Comparison of ENCODE assay signal across 20 cellular contexts in genomic region chr3:184788751-184789150, GRCh38. TPM values are rescaled to one million over a fixed set of nuclear protein-coding genes. Genes with fewer than 3 reads are reported as not detected.
DNase-seq lines count a peak whose midpoint lies in the region; ATAC-seq, FAIRE-seq and TF ChIP-seq lines count a peak whose summit lies in the region.
"Had no signal": no experiment of that assay in that cellular context is flagged by ENCODE, and none has a peak within 500 bp of the region (broad histone marks: within the 10 kb centered on the region; RNA-seq: fewer than 3 reads in every experiment).

No MANE protein-coding gene starts in this region.

- H3K36me3 ChIP-seq in bronchial epithelial cell (ENCODE audit: control insufficient read depth, insufficient read depth, low read length) = no peaks in the 10 kb centered on the region
- H3K36me3 ChIP-seq in psoas muscle (ENCODE audit: insufficient read depth in 1 of 2, low read depth in 1 of 2) = no peaks in the 10 kb centered on the region

- no peak overlapping the region for H3K27ac ChIP-seq in psoas muscle
- H3K27ac ChIP-seq: body of pancreas had no signal

- H3K27me3 ChIP-seq in bronchial epithelial cell (ENCODE audit: control insufficient read depth, insufficient read depth, low read length) (no peaks in the 10 kb centered on the region), psoas muscle (ENCODE audit: insufficient read depth in 3 of 3, low read length in 2 of 3) (no peaks in the 10 kb centered on the region)
- H3K27me3 ChIP-seq: body of pancreas had no signal

- peak; percentile 13 for FAIRE-seq in bronchial epithelial cell (lab: Jason Lieb, UNC)
- FAIRE-seq: G401.6, GM19239 had no signal

- ATAC-seq in psoas muscle = peak; percentile 79 to 90 (median 83)
- ATAC-seq in stimulated activated memory B cell treated with anti-CD40 and anti-IgM and Interleukin-4, amounts not matched to agents 10 μg/mL and 1 μg/mL and 100 μg/mL, for 72 hours = no peak
- ATAC-seq: activated CD4-positive, alpha-beta T cell treated with anti-CD3 and anti-CD28 coated beads for 36 hours; left ventricle myocardium superior had no signal

- no peak overlapping the region for H3K4me3 ChIP-seq in bronchial epithelial cell (ENCODE audit: low read depth, low read length)
- no peak overlapping the region for H3K4me3 ChIP-seq in psoas muscle
- H3K4me3 ChIP-seq: body of pancreas had no signal

- TF ChIP-seq CTCF in Calu3 (IDR thresholded peaks at IDR 0.05; ENCODE audit: unreplicated experiment) = no peak
- TF ChIP-seq CTCF in bronchial epithelial cell (IDR thresholded peaks at IDR 0.05; ENCODE audit: insufficient read depth, low read length, severe bottlenecking) = no peak
- no peak for TF ChIP-seq CTCF in psoas muscle (IDR thresholded peaks at IDR 0.05)

- DNase-seq in Calu3 = peak; percentile 41
- peak; percentile 76 for DNase-seq in LHCN-M2 (ENCODE audit: low read depth)
- DNase-seq in bronchial epithelial cell (ENCODE audit: low read depth) = peak; percentile 59
- no peak for DNase-seq in psoas muscle
- no peak for DNase-seq in GF-D8 (lab: John Stamatoyannopoulos, UW)
- no peak for DNase-seq in immature natural killer cell
- DNase-seq: activated CD4-positive, alpha-beta T cell treated with anti-CD3 and anti-CD28 coated beads for 36 hours; activated CD8-positive, alpha-beta memory T cell treated with anti-CD3 and anti-CD28 coated beads, Interleukin-2, amount 50 U/mL, for 48 hours; activated naive CD4-positive, alpha-beta T cell treated with Interleukin-2 at 50 U/mL for 16 hours; CD4-positive, CD25-positive, alpha-beta regulatory T cell; left ventricle myocardium superior; naive B cell; NCI-H1092 treated with DMSO at 0.1 percent for 48 hours; T-helper 9 cell had no signal

- intact Hi-C loops in Calu3 (cut with micrococcal nuclease; ENCODE audit: unreplicated experiment) (no loop called here), psoas muscle (cut with DNase I) (loop anchor here in 1 of 2 donors (5.0 kb wide), 1 partner anchor 406 kb away; the partner anchor contains the start of gene CHRD)

- H3K36me3 Mint-ChIP-seq in Calu3 (ENCODE audit: insufficient read depth, unreplicated experiment) (no peaks in the 10 kb centered on the region), immature natural killer cell (no peaks in the 10 kb centered on the region)
- no peaks in the 10 kb centered on the region for H3K36me3 Mint-ChIP-seq in stimulated activated memory B cell treated with anti-CD40 and anti-IgM and Interleukin-4, amounts not matched to agents 10 μg/mL and 1 μg/mL and 100 μg/mL, for 72 hours
- H3K36me3 Mint-ChIP-seq: CD4-positive, CD25-positive, alpha-beta regulatory T cell; naive B cell had no signal

- 22 to 38% (median 32%) methylated on average over 4 of the region's 4 CpGs for WGBS in psoas muscle, 3 donors

- H3K4me3 Mint-ChIP-seq in Calu3 (ENCODE audit: low read depth, unreplicated experiment) (no peak overlapping the region), immature natural killer cell (no peak overlapping the region)
- no peak overlapping the region for H3K4me3 Mint-ChIP-seq in stimulated activated memory B cell treated with anti-CD40 and anti-IgM and Interleukin-4, amounts not matched to agents 10 μg/mL and 1 μg/mL and 100 μg/mL, for 72 hours
- H3K4me3 Mint-ChIP-seq: activated CD4-positive, alpha-beta T cell treated with anti-CD3 and anti-CD28 coated beads for 36 hours; CD4-positive, CD25-positive, alpha-beta regulatory T cell; dendritic cell treated with granulocyte-macrophage colony-stimulating factor and Interleukin-4, amounts not matched to agents 40 ng/mL and 50 ng/mL, for 4 days; naive B cell had no signal

- H3K27me3 Mint-ChIP-seq in Calu3 (ENCODE audit: unreplicated experiment) (peaks cover 24% of the 10 kb centered on the region), immature natural killer cell (ENCODE audit: low read depth in 3 of 3) (peaks cover 1 to 2% (median 2%) of the 10 kb centered on the region in 3 donors)
- peaks cover 15% of the 10 kb centered on the region for H3K27me3 Mint-ChIP-seq in stimulated activated memory B cell treated with anti-CD40 and anti-IgM and Interleukin-4, amounts not matched to agents 10 μg/mL and 1 μg/mL and 100 μg/mL, for 72 hours
- H3K27me3 Mint-ChIP-seq: dendritic cell treated with granulocyte-macrophage colony-stimulating factor and Interleukin-4, amounts not matched to agents 40 ng/mL and 50 ng/mL, for 4 days had no signal

- H3K27ac Mint-ChIP-seq in Calu3 (ENCODE audit: unreplicated experiment) (no peak overlapping the region), immature natural killer cell (no peak overlapping the region)
- no peak overlapping the region for H3K27ac Mint-ChIP-seq in stimulated activated memory B cell treated with anti-CD40 and anti-IgM and Interleukin-4, amounts not matched to agents 10 μg/mL and 1 μg/mL and 100 μg/mL, for 72 hours
- H3K27ac Mint-ChIP-seq: activated CD4-positive, alpha-beta T cell treated with anti-CD3 and anti-CD28 coated beads for 36 hours; CD4-positive, CD25-positive, alpha-beta regulatory T cell; dendritic cell treated with granulocyte-macrophage colony-stimulating factor and Interleukin-4, amounts not matched to agents 40 ng/mL and 50 ng/mL, for 4 days; naive B cell; progenitor cell of endocrine pancreas had no signal

- H3K4me1 Mint-ChIP-seq in Calu3 (ENCODE audit: low read depth, unreplicated experiment) (no peaks in the 10 kb centered on the region), immature natural killer cell (peaks cover 19 to 25% of the 10 kb centered on the region in 2 donors)
- peaks cover 14% of the 10 kb centered on the region for H3K4me1 Mint-ChIP-seq in stimulated activated memory B cell treated with anti-CD40 and anti-IgM and Interleukin-4, amounts not matched to agents 10 μg/mL and 1 μg/mL and 100 μg/mL, for 72 hours

- peaks cover 16% of the 10 kb centered on the region for H3K4me1 ChIP-seq in psoas muscle

- BruUV-seq in Calu3 (replicated peaks; lab: Mats Ljungman, UMichigan) = no TSS peak

- H3K9me3 ChIP-seq in psoas muscle = no peaks in the 10 kb centered on the region
- H3K9me3 ChIP-seq: body of pancreas had no signal

- H3K9me3 Mint-ChIP-seq in Calu3 (ENCODE audit: low read depth, unreplicated experiment) (no peaks in the 10 kb centered on the region), immature natural killer cell (no peaks in the 10 kb centered on the region)
- H3K9me3 Mint-ChIP-seq in stimulated activated memory B cell treated with anti-CD40 and anti-IgM and Interleukin-4, amounts not matched to agents 10 μg/mL and 1 μg/mL and 100 μg/mL, for 72 hours = no peaks in the 10 kb centered on the region
- H3K9me3 Mint-ChIP-seq: CD4-positive, CD25-positive, alpha-beta regulatory T cell; dendritic cell treated with granulocyte-macrophage colony-stimulating factor and Interleukin-4, amounts not matched to agents 40 ng/mL and 50 ng/mL, for 4 days; naive B cell had no signal

- CTCF ChIA-PET in Calu3 (lab: Charles Lee) = interaction anchor here (0.5 kb wide), 1 partner anchor 1194 kb away, joined by 3 read pairs; no protein-coding TSS in a partner anchor

RNA-seq across cellular contexts. Expression of gene VPS8, which starts 23.2 kb away (rescaled TPM):
- total RNA-seq in Calu3 (2022) (62.5 and 72.8 TPM in 2 replicates), LHCN-M2 (2014; rRNA removed) (29.4 and 43.5 TPM in 2 replicates), bronchial epithelial cell (56.9 and 64.9 TPM in 2 replicates), psoas muscle (10 to 100 TPM; 30.8 to 52.6 (median 50.6) TPM)
- 10.8 TPM for polyA plus RNA-seq in LHCN-M2 (2012)
- polyA plus RNA-seq in psoas muscle (10 to 100 TPM; 11.4 to 28.9 (median 13.1) TPM), immature natural killer cell (10 to 100 TPM; 16.0 to 20.8 (median 16.7) TPM)

Comparison
In these comparisons a context has a peak if more than half of its experiments do, and no peak if none do; other contexts are left out.
1. DNase-seq: peak in Calu3 (single experiment), LHCN-M2 (single experiment) and bronchial epithelial cell (single experiment); none in psoas muscle (0 of 2), GF-D8 (single experiment) and immature natural killer cell (0 of 3).